10 cellular contexts compared by ENCODE assay signal in genomic region chr11:78438298-78438975, GRCh38. TPM values are rescaled to one million over a fixed set of nuclear protein-coding genes. Genes with fewer than 3 reads are reported as not detected.
DNase-seq lines count a peak whose midpoint lies in the region; ATAC-seq and TF ChIP-seq lines count a peak whose summit lies in the region.
"Had no signal": no experiment of that assay in that cellular context is flagged by ENCODE, and none has a peak within 500 bp of the region (broad histone marks: within the 10 kb centered on the region; RNA-seq: fewer than 3 reads in every experiment).

No MANE protein-coding gene starts in this region.

- H3K9me2 ChIP-seq in OCI-LY1 (ENCODE audit: low read depth, low read length) = no peaks in the 10 kb centered on the region

- no peaks in the 10 kb centered on the region; the same call in 1 of the 2 replicates for H3F3A ChIP-seq in OCI-LY1 (ENCODE audit: insufficient read depth, low read length)

- H3K4me3 ChIP-seq in OCI-LY1 (ENCODE audit: low read depth, low read length, poor library complexity, severe bottlenecking) = no peak overlapping the region
- no peak overlapping the region for H3K4me3 ChIP-seq in WERI-Rb-1 (ENCODE audit: low read depth, low read length)
- no peak overlapping the region for H3K4me3 ChIP-seq in right atrium auricular region

- H3K9me3 ChIP-seq in OCI-LY1 (ENCODE audit: low read length) (no peaks in the 10 kb centered on the region), WERI-Rb-1 (ENCODE audit: severe bottlenecking) (no peaks in the 10 kb centered on the region), right atrium auricular region (no peaks in the 10 kb centered on the region)

- no peak overlapping the region for H3K9ac ChIP-seq in OCI-LY1 (ENCODE audit: low read length)

- no peak overlapping the region for H2AFZ ChIP-seq in OCI-LY1 (ENCODE audit: low read length)

- H3K36me3 ChIP-seq in OCI-LY1 (ENCODE audit: insufficient read depth, low read length) (peaks cover 10% of the 10 kb centered on the region), WERI-Rb-1 (peaks cover 5% of the 10 kb centered on the region), right atrium auricular region (no peaks in the 10 kb centered on the region)

- no peak overlapping the region for H3K4me2 ChIP-seq in OCI-LY1 (ENCODE audit: low read length)

- peaks cover 16% of the 10 kb centered on the region for H3K4me1 ChIP-seq in OCI-LY1 (ENCODE audit: insufficient read depth, low read length, severe bottlenecking)
- H3K4me1 ChIP-seq in right atrium auricular region = no peaks in the 10 kb centered on the region

- TF ChIP-seq CTCF in OCI-LY1 (IDR thresholded peaks at IDR 0.05; ENCODE audit: low read length) (no peak), WERI-Rb-1 (IDR thresholded peaks at IDR 0.05; ENCODE audit: low read depth, low read length) (no peak), right atrium auricular region (IDR thresholded peaks at IDR 0.05) (no peak)

- ATAC-seq in GM18508 (IDR thresholded peaks at IDR 0.05; ENCODE audit: insufficient read depth, unreplicated experiment) (peak; percentile 71), GM21360 (IDR thresholded peaks at IDR 0.05; ENCODE audit: unreplicated experiment) (peak; percentile 74), HG03066 (IDR thresholded peaks at IDR 0.05; ENCODE audit: low read depth, unreplicated experiment) (peak; percentile 89)
- ATAC-seq: CD8-positive, alpha-beta T cell had no signal

- no peak for DNase-seq in WERI-Rb-1
- no peak for DNase-seq in cortex of kidney (lab: John Stamatoyannopoulos, UW)
- DNase-seq in kidney glomerular epithelial cell (lab: John Stamatoyannopoulos, UW) = no peak
- DNase-seq in right atrium auricular region (ENCODE audit: low spot score) = no peak
- DNase-seq: CD8-positive, alpha-beta T cell; NK-92 treated with Interleukin-12 subunit alpha and Interleukin-12 subunit beta, amount 100 ng/mL, for 24 hours had no signal

- no peaks in the 10 kb centered on the region for H3K79me2 ChIP-seq in OCI-LY1 (ENCODE audit: insufficient read depth, low read length)

- H3K27ac ChIP-seq in OCI-LY1 (ENCODE audit: low read depth, low read length, poor library complexity, severe bottlenecking) (peak overlapping the region; percentile 52), WERI-Rb-1 (no peak overlapping the region), right atrium auricular region (no peak overlapping the region)

- H3K27me3 ChIP-seq in OCI-LY1 (ENCODE audit: insufficient read depth, low read length) = no peaks in the 10 kb centered on the region
- H3K27me3 ChIP-seq in WERI-Rb-1 (ENCODE audit: insufficient read depth, low read depth, severe bottlenecking) = no peaks in the 10 kb centered on the region
- H3K27me3 ChIP-seq in right atrium auricular region = no peaks in the 10 kb centered on the region

- no peaks in the 10 kb centered on the region for H4K20me1 ChIP-seq in OCI-LY1 (ENCODE audit: insufficient read depth, low read length)

RNA-seq across cellular contexts. Expression of gene GAB2, which starts 20.8 kb away (rescaled TPM):
- total RNA-seq in right atrium auricular region = 10 to 100 TPM; 22.0 to 33.7 TPM
